Comparison of ENCODE assay signal across 21 cellular contexts in the genomic region with DNA sequence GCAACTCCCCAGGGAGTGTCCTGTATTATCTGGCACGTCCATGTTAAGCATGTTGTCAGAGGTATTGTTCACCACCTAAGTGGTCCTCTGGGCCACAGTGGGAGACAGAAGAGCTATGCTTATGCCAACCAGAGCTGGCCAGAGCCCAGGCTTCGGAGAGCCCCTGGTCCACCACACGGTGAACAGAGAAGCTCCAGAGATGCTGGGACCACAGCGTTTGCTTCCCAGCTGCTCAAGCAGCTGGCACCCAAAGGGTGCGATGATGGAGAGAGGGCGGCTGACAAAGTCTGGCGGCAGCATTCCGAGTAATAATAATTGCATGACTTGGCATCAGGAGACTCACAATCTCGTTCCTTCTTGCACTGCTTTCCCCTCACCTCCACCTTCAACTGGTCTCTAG. TPM values are rescaled to one million over a fixed set of nuclear protein-coding genes. Genes with fewer than 3 reads are reported as not detected.
DNase-seq lines count a peak whose midpoint lies in the region; ATAC-seq and TF ChIP-seq lines count a peak whose summit lies in the region.
"Had no signal": no experiment of that assay in that cellular context is flagged by ENCODE, and none has a peak within 500 bp of the region (broad histone marks: within the 10 kb centered on the region; RNA-seq: fewer than 3 reads in every experiment).

No MANE protein-coding gene starts in this region.

- peaks cover 55% of the 10 kb centered on the region for H3K36me3 ChIP-seq in lower lobe of right lung

- DNase-seq in caudate nucleus (lab: John Stamatoyannopoulos, UW) (no peak), lower lobe of right lung (peak; percentile 24), WTC11 (ENCODE audit: low spot score) (no peak), HFFc6 (no peak), NCI-H1436 treated with DMSO at 0.1 percent for 48 hours (lab: John Stamatoyannopoulos, UW) (no peak)
- DNase-seq: C1 segment of cervical spinal cord; Calu3; CD4-positive, alpha-beta memory T cell; COR-L47; DMS53; DMS79 treated with DMSO at 0.1 percent for 48 hours; GF-D8; H9 had no signal

- H3K4me1 ChIP-seq in lower lobe of right lung: no peaks in the 10 kb centered on the region

- peaks cover 5% of the 10 kb centered on the region; the same call in 1 of the 2 replicates for H3K36me3 Mint-ChIP-seq in WTC11
- no peaks in the 10 kb centered on the region for H3K36me3 Mint-ChIP-seq in HFFc6 (ENCODE audit: low read depth)

- CTCF ChIA-PET in WTC11 (lab: Charles Lee): interaction anchor here (0.6 to 1.2 kb wide), 3 partner anchors 13 to 196 kb away, joined by 3 to 5 read pairs (median 3); no protein-coding TSS in a partner anchor

- H3K9me3 Mint-ChIP-seq in WTC11 (peaks cover 10% of the 10 kb centered on the region; the same call in 1 of the 2 replicates), HFFc6 (no peaks in the 10 kb centered on the region; the same call in 1 of the 2 replicates)
- H3K9me3 Mint-ChIP-seq: GM23338 had no signal

- no peak overlapping the region for H3K27ac Mint-ChIP-seq in WTC11
- H3K27ac Mint-ChIP-seq in HFFc6: no peak overlapping the region
- H3K27ac Mint-ChIP-seq: CD4-positive, alpha-beta memory T cell; GM23338 had no signal

- no peak overlapping the region for H3K4me3 ChIP-seq in lower lobe of right lung
- H3K4me3 ChIP-seq: GM23338 had no signal

- H3K4me3 Mint-ChIP-seq in WTC11 (no peak overlapping the region), HFFc6 (no peak overlapping the region)
- H3K4me3 Mint-ChIP-seq: CD4-positive, alpha-beta memory T cell; GM23338; H9 had no signal

- no peaks in the 10 kb centered on the region for H3K9me3 ChIP-seq in lower lobe of right lung

- ATAC-seq in lower lobe of right lung (no peak), WTC11 (no peak)
- ATAC-seq: GM23338, HCT116 had no signal

- no peak for TF ChIP-seq CTCF in lower lobe of right lung (IDR thresholded peaks at IDR 0.05)
- no peak for TF ChIP-seq CTCF in WTC11 (IDR thresholded peaks at IDR 0.05)
- no peak for TF ChIP-seq CTCF in HFFc6 (IDR thresholded peaks at IDR 0.05)

- peak overlapping the region; percentile 34 for H3K27ac ChIP-seq in angular gyrus (ENCODE audit: low read depth, low read length)
- H3K27ac ChIP-seq in caudate nucleus (ENCODE audit: low read depth, low read length): peak overlapping the region; percentile 8
- no peak overlapping the region for H3K27ac ChIP-seq in lower lobe of right lung

- H3K4me1 Mint-ChIP-seq in WTC11: no peaks in the 10 kb centered on the region
- no peaks in the 10 kb centered on the region for H3K4me1 Mint-ChIP-seq in HFFc6 (ENCODE audit: low read depth)
- H3K4me1 Mint-ChIP-seq: CD4-positive, alpha-beta memory T cell; GM23338 had no signal

- POLR2A ChIA-PET in WTC11 (lab: Charles Lee): interaction anchor here (0.6 kb wide), 1 partner anchor 245 kb away, joined by 5 read pairs; no protein-coding TSS in a partner anchor

- H3K27me3 Mint-ChIP-seq in WTC11 (ENCODE audit: low read depth): no peaks in the 10 kb centered on the region
- H3K27me3 Mint-ChIP-seq in HFFc6 (ENCODE audit: insufficient read depth): peaks cover 6% of the 10 kb centered on the region

- intact Hi-C loops in lower lobe of right lung (cut with DNase I): no loop called here

- H3K27me3 ChIP-seq in lower lobe of right lung (ENCODE audit: low read depth): no peaks in the 10 kb centered on the region

TF ChIP-seq in WTC11, 78 proteins besides CTCF, POLR2A, EP300 and RAD21:
- no peak for TF ChIP-seq CREB1 (CRISPR knock-in tag; IDR thresholded peaks at IDR 0.05)
- no peak for TF ChIP-seq NR1H2 (CRISPR knock-in tag; IDR thresholded peaks at IDR 0.05)
- TF ChIP-seq, protein P1, sequence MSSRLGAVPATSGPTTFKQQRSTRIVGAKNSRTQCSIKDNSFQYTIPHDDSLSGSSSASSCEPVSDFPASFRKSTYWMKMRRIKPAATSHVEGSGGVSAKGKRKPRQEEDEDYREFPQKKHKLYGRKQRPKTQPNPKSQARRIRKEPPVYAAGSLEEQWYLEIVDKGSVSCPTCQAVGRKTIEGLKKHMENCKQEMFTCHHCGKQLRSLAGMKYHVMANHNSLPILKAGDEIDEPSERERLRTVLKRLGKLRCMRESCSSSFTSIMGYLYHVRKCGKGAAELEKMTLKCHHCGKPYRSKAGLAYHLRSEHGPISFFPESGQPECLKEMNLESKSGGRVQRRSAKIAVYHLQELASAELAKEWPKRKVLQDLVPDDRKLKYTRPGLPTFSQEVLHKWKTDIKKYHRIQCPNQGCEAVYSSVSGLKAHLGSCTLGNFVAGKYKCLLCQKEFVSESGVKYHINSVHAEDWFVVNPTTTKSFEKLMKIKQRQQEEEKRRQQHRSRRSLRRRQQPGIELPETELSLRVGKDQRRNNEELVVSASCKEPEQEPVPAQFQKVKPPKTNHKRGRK (CRISPR knock-in tag; IDR thresholded peaks at IDR 0.05; ENCODE audit: borderline replicate concordance): no peak
- TF ChIP-seq TCF7 (CRISPR knock-in tag; IDR thresholded peaks at IDR 0.05; ENCODE audit: low read depth): no peak

RNA-seq across cellular contexts. Expression of gene RCVRN, which starts 35.8 kb away (rescaled TPM):
- not detected for total RNA-seq in lower lobe of right lung
- total RNA-seq in WTC11 (2021): not detected in 3 replicates
- total RNA-seq in HFFc6 (2021; fragmentation: NEBNext Ultra II Directional; extraction: Animal tissue kit (Norgen Biotek cat#: 25700)): not detected
- total RNA-seq: A172; A673; Calu3; CD4-positive, alpha-beta memory T cell; Daoy; G401; GM23338; H4; H9 had no signal
